Comparison of ENCODE assay signal across 18 cellular contexts in genomic region chr14:58077621-58078020, GRCh38.
DNase-seq lines count a peak whose midpoint lies in the region; ATAC-seq, FAIRE-seq and TF ChIP-seq lines count a peak whose summit lies in the region.
"Had no signal": no experiment of that assay in that cellular context is flagged by ENCODE, and none has a peak within 500 bp of the region (broad histone marks: within the 10 kb centered on the region; RNA-seq: fewer than 3 reads in every experiment).

No MANE protein-coding gene starts in this region.

- peaks cover 17% of the 10 kb centered on the region for H3K4me1 Mint-ChIP-seq in brain
- H3K4me1 Mint-ChIP-seq: IgD-negative memory B cell, T-helper 17 cell had no signal

- H3K27me3 ChIP-seq in keratinocyte (ENCODE audit: control insufficient read depth, extremely low read depth, insufficient read depth, low read length) (no peaks in the 10 kb centered on the region), H7 (ENCODE audit: control insufficient read depth, insufficient read depth, low read length) (no peaks in the 10 kb centered on the region)
- H3K27me3 ChIP-seq: neural progenitor cell, suprapubic skin had no signal

- H3K79me2 ChIP-seq in keratinocyte (ENCODE audit: control insufficient read depth, insufficient read depth, low read length): no peaks in the 10 kb centered on the region

- no peak for FAIRE-seq in keratinocyte (lab: Jason Lieb, UNC)

- peak overlapping the region; percentile 54 for H3K4me2 ChIP-seq in keratinocyte (ENCODE audit: control insufficient read depth, extremely low read depth, insufficient read depth, low read depth, low read length)
- H3K4me2 ChIP-seq: neural progenitor cell had no signal

- H4K20me1 ChIP-seq in keratinocyte (ENCODE audit: control insufficient read depth, extremely low read depth, insufficient read depth, low read length): no peaks in the 10 kb centered on the region

- TF ChIP-seq CTCF in brain (conservative IDR thresholded peaks at IDR 0.05) (no peak), keratinocyte (optimal IDR thresholded peaks at IDR 0.05 in 1 of 3, IDR thresholded peaks at IDR 0.05 in 1 of 3, conservative IDR thresholded peaks at IDR 0.05 in 1 of 3; ENCODE audit: extremely low read depth in 1 of 3, insufficient read depth in 2 of 3, low read length in 3 of 3) (no peak)

- DNase-seq in A172 (ENCODE audit: low spot score) (peak; percentile 35), HT1080 (ENCODE audit: low read depth) (peak; percentile 46), keratinocyte (ENCODE audit: low read depth, low spot score) (no peak), superior temporal gyrus (ENCODE audit: extremely low spot score) (no peak), H7 (no peak)
- DNase-seq in effector CD8-positive, alpha-beta T cell (lab: John Stamatoyannopoulos, UW): no peak
- DNase-seq: 8988T; activated CD4-positive, alpha-beta T cell treated with anti-CD3 and anti-CD28 coated beads for 4 hours; activated T-cell treated with anti-CD3 and anti-CD28 coated beads, Interleukin-2, amount 50 U/mL, for 4 hours; amygdala; NCI-H1436; NCI-H524; T-helper 17 cell had no signal

- peak overlapping the region; percentile 34 for H3K9ac ChIP-seq in keratinocyte (ENCODE audit: control insufficient read depth, extremely low read depth, insufficient read depth, low read length)
- H3K9ac ChIP-seq: neural progenitor cell had no signal

- H3K27ac Mint-ChIP-seq in brain: peak overlapping the region in 3 of 5 experiments; percentile 43 to 64 (median 56)
- H3K27ac Mint-ChIP-seq: IgD-negative memory B cell, T-helper 17 cell had no signal

- H3K9me1 ChIP-seq in keratinocyte (ENCODE audit: control insufficient read depth, extremely low read depth, insufficient read depth, low read length): no peaks in the 10 kb centered on the region

- peaks cover 36% of the 10 kb centered on the region for H3K4me1 ChIP-seq in keratinocyte (ENCODE audit: control insufficient read depth, extremely low read depth, insufficient read depth, low read length)
- H3K4me1 ChIP-seq: neural progenitor cell had no signal

- peak overlapping the region; percentile 39 for H2AFZ ChIP-seq in keratinocyte (ENCODE audit: control insufficient read depth, low read length)
- H2AFZ ChIP-seq: neural progenitor cell had no signal

- no peaks in the 10 kb centered on the region for H3K27me3 Mint-ChIP-seq in brain

- dilution Hi-C loops in keratinocyte (cut with MboI; ENCODE audit: extremely low pct_ligation_motif_present, low sequenced_read_pairs): no loop called here

- peak overlapping the region; percentile 57 for H3K27ac ChIP-seq in keratinocyte (ENCODE audit: control insufficient read depth, insufficient read depth, low read length)
- H3K27ac ChIP-seq: neural progenitor cell, suprapubic skin had no signal

- H3K9me3 ChIP-seq in keratinocyte (ENCODE audit: control insufficient read depth, low read depth, low read length): no peaks in the 10 kb centered on the region
- H3K9me3 ChIP-seq: suprapubic skin had no signal

- H3K4me3 Mint-ChIP-seq in brain: no peak overlapping the region
- H3K4me3 Mint-ChIP-seq: activated T-cell treated with anti-CD3 and anti-CD28 coated beads, Interleukin-2, amount 50 U/mL, for 4 hours; IgD-negative memory B cell; neural progenitor cell; T-helper 17 cell had no signal

- H3K9me3 Mint-ChIP-seq in brain: no peaks in the 10 kb centered on the region
- H3K9me3 Mint-ChIP-seq: activated T-cell treated with anti-CD3 and anti-CD28 coated beads, Interleukin-2, amount 50 U/mL, for 4 hours; neural progenitor cell had no signal

- ATAC-seq in HG02588 (IDR thresholded peaks at IDR 0.05; ENCODE audit: unreplicated experiment): no peak
- ATAC-seq: activated T-cell treated with anti-CD3 and anti-CD28 coated beads, Interleukin-2, amount 50 U/mL, for 4 hours; T-helper 17 cell had no signal

- peaks cover 40% of the 10 kb centered on the region for H3K36me3 Mint-ChIP-seq in brain
- H3K36me3 Mint-ChIP-seq: IgD-negative memory B cell, neural progenitor cell had no signal

- no peaks in the 10 kb centered on the region for H3K36me3 ChIP-seq in keratinocyte (ENCODE audit: control insufficient read depth in 2 of 2, extremely low read depth in 1 of 2, insufficient read depth in 2 of 2, low read length in 2 of 2)
- no peaks in the 10 kb centered on the region for H3K36me3 ChIP-seq in H7 (replicated peaks; ENCODE audit: control insufficient read depth, insufficient read depth, low read length)
- H3K36me3 ChIP-seq: neural progenitor cell, suprapubic skin had no signal

- H3K4me3 ChIP-seq in keratinocyte (ENCODE audit: control insufficient read depth in 2 of 3, extremely low read depth in 1 of 3, insufficient read depth in 2 of 3, low read depth in 1 of 3, low read length in 3 of 3) (peak overlapping the region in 1 of 3 experiments; percentile 39), H7 (ENCODE audit: insufficient read depth, low read depth, low read length) (no peak overlapping the region)
- H3K4me3 ChIP-seq: neural progenitor cell, suprapubic skin had no signal

Comparison
In these comparisons a context has a peak if more than half of its experiments do, and no peak if none do; other contexts are left out.
1. DNase-seq: peak in A172 (single experiment) and HT1080 (single experiment); none in keratinocyte (single experiment), superior temporal gyrus (single experiment), H7 (single experiment) and effector CD8-positive, alpha-beta T cell (single experiment).